Comparison of ENCODE assay signal across 12 cellular contexts in the genomic region with DNA sequence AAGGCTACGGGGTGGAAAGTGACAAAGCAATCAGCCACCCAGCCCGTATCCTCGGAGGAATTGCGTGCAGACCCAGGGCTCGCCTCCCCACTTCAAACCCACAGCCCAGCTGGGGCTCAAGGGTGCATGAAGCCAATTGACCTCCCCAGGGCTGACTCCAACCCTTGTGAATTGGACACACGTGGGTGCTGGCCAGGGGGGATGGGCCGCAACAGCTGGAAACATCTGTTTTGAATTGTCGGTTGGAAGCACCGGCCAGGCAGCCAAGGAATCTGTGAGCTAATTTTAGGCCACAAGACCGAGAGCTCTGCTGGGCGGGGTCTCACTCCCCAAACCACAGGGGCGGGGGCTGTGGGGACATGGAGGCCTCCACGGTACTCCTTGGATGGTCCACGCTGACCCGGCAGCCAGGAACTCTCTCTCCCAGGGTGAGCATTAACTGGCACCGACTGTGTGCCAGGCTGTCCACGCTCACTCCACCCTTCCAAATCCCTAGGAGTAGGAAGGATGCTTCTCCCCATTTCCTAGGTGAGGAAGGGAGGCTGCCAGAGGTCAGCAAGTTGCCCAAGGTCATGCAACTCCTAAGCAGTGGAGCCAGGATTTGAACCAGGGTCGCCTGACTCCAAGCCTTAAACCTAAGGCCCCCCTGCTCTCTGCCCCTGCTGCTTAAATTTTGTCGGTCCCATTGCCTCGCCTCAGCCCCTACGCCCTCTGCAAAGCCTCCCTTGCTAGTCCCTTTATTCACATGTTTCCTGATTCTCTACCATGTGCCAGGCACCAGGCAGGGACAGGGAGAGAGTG. TPM values are rescaled to one million over a fixed set of nuclear protein-coding genes. Genes with fewer than 3 reads are reported as not detected.
DNase-seq lines count a peak whose midpoint lies in the region; ATAC-seq and TF ChIP-seq lines count a peak whose summit lies in the region.
"Had no signal": no experiment of that assay in that cellular context is flagged by ENCODE, and none has a peak within 500 bp of the region (broad histone marks: within the 10 kb centered on the region; RNA-seq: fewer than 3 reads in every experiment).

No MANE protein-coding gene starts in this region.

- H3K9me3 ChIP-seq in body of pancreas = no peaks in the 10 kb centered on the region
- H3K9me3 ChIP-seq in transverse colon = no peaks in the 10 kb centered on the region

- H3K27me3 ChIP-seq in body of pancreas = no peaks in the 10 kb centered on the region
- H3K27me3 ChIP-seq in transverse colon = no peaks in the 10 kb centered on the region

- WGBS in body of pancreas, 2 donors = 36 to 59% methylated on average over 3 to 21 of the region's 21 CpGs
- WGBS in transverse colon (ENCODE audit: low coverage in 1 of 2), 2 donors = 58% methylated on average over 21 of the region's 21 CpGs; no CpG with 5 or more reads in 1 of the 2 donors

- intact Hi-C loops in body of pancreas (cut with DNase I) (loop anchor here (5.0 kb wide), 1 partner anchor 32 kb away; no protein-coding TSS in a partner anchor), transverse colon (cut with DNase I; ENCODE audit: low total_unique reads) (loop anchor here (10.0 kb wide), 1 partner anchor 345 kb away; no protein-coding TSS in a partner anchor)

- TF ChIP-seq POLR2A in body of pancreas (IDR thresholded peaks at IDR 0.05) = no peak
- no peak for TF ChIP-seq POLR2A in transverse colon (IDR thresholded peaks at IDR 0.05)

- no peak overlapping the region for H3K27ac ChIP-seq in body of pancreas
- peak overlapping the region in 3 of 4 donors; percentile 36 to 42 (median 38) for H3K27ac ChIP-seq in transverse colon

- no peak for TF ChIP-seq EP300 in transverse colon (IDR thresholded peaks at IDR 0.05; ENCODE audit: low read depth)

- H3K36me3 ChIP-seq in body of pancreas (replicated peaks in 1 of 2; ENCODE audit: insufficient read depth in 1 of 2, low read depth in 2 of 2) (no peaks in the 10 kb centered on the region), transverse colon (no peaks in the 10 kb centered on the region)

- peak; percentile 26 to 52 (median 42) for DNase-seq in body of pancreas
- DNase-seq in left kidney (ENCODE audit: low read depth, low spot score) = peak; percentile 81
- peak; percentile 67 for DNase-seq in transverse colon
- no peak for DNase-seq in activated gamma-delta T cell (lab: John Stamatoyannopoulos, UW)
- no peak for DNase-seq in HEK293T (ENCODE audit: extremely low spot score)
- no peak for DNase-seq in NCI-H2029 treated with DMSO at 0.1 percent for 48 hours (lab: John Stamatoyannopoulos, UW)
- DNase-seq: activated T-cell treated with anti-CD3 and anti-CD28 coated beads, Interleukin-2, amount 50 U/mL, for 1 hour; effector memory CD4-positive, alpha-beta T cell; kidney glomerular epithelial cell had no signal

- POLR2A ChIA-PET in HEK293T (lab: Yijun Ruan, JAX) = interaction anchor here (0.5 kb wide), 1 partner anchor 26 kb away, joined by 3 read pairs; no protein-coding TSS in a partner anchor

- H3K4me3 ChIP-seq in body of pancreas = no peak overlapping the region
- H3K4me3 ChIP-seq in transverse colon = no peak overlapping the region
- H3K4me3 ChIP-seq: skin epidermis had no signal

- CTCF ChIA-PET in HEK293T (lab: Yijun Ruan, JAX) = no interaction called here

- in situ Hi-C loops in transverse colon (cut with MboI; ENCODE audit: low pct_ligation_motif_present in 1 of 4, low pct_unique_long_range_greater_than_20kb in 1 of 4, low sequenced_read_pairs in 3 of 4) = loop anchor here in 2 of 4 donors (5.0 to 10.0 kb wide), 2 partner anchors 37 to 45 kb away; a partner anchor contains a TSS

- no peak for TF ChIP-seq CTCF in body of pancreas (IDR thresholded peaks at IDR 0.05)
- no peak for TF ChIP-seq CTCF in transverse colon (IDR thresholded peaks at IDR 0.05)

- ATAC-seq in HG02642 (IDR thresholded peaks at IDR 0.05; ENCODE audit: poor library complexity, unreplicated experiment) (peak; percentile 52), body of pancreas (peak; percentile 53), HG02623 (IDR thresholded peaks at IDR 0.05; ENCODE audit: unreplicated experiment) (no peak)

- H3K4me1 ChIP-seq in body of pancreas (no peaks in the 10 kb centered on the region), transverse colon (peaks cover 0 to 4% (median 0%) of the 10 kb centered on the region in 4 donors)

TF ChIP-seq in HEK293T, 16 proteins besides CTCF, POLR2A, EP300 and RAD21:
- TF ChIP-seq TARDBP (IDR thresholded peaks at IDR 0.05) (no peak), HDGF (IDR thresholded peaks at IDR 0.05; ENCODE audit: borderline replicate concordance) (no peak), L3MBTL2 (conservative IDR thresholded peaks at IDR 0.05) (no peak), FOXK2 (IDR thresholded peaks at IDR 0.05) (no peak), SUZ12 (IDR thresholded peaks at IDR 0.05) (no peak), LEF1 (IDR thresholded peaks at IDR 0.05; ENCODE audit: borderline replicate concordance) (no peak), ELF4 (IDR thresholded peaks at IDR 0.05) (no peak)

RNA-seq across cellular contexts. Expression of a gene that starts 11.9 kb away (rescaled TPM):
- total RNA-seq in body of pancreas (1 to 10 TPM; 5.9 to 6.5 TPM), transverse colon (10 to 100 TPM in 2 of 4 donors, 1 to 10 TPM in 2; 3.3 to 18.3 (median 9.7) TPM)

RNA-seq across cellular contexts. Expression of a gene that starts 24.0 kb away (rescaled TPM):
- total RNA-seq in body of pancreas = 1 to 10 TPM in 1 of 2 donors, under 1 TPM in 1; 0.66 to 2.3 TPM
- 1 to 10 TPM; 1.6 to 9.4 (median 3.6) TPM for total RNA-seq in transverse colon

RNA-seq across cellular contexts. Expression of a gene that starts 47.3 kb away (rescaled TPM):
- 100 to 1,000 TPM in 1 of 2 donors, 10 to 100 TPM in 1; 82.7 to 160 TPM for total RNA-seq in body of pancreas
- 100 to 1,000 TPM; 113 to 155 (median 130) TPM for total RNA-seq in transverse colon

RNA-seq across cellular contexts. Expression of a gene that starts 48.8 kb away (rescaled TPM):
- 10 to 100 TPM; 20.2 to 38.6 TPM for total RNA-seq in body of pancreas
- total RNA-seq in transverse colon = 100 to 1,000 TPM in 1 of 4 donors, 10 to 100 TPM in 3; 25.3 to 177 (median 77.4) TPM

Comparison
In these comparisons a context has a peak if more than half of its experiments do, and no peak if none do; other contexts are left out.
1. DNase-seq: peak in body of pancreas (4 of 4), left kidney (single experiment) and transverse colon (single experiment); none in activated gamma-delta T cell (single experiment), HEK293T (single experiment) and NCI-H2029 treated with DMSO at 0.1 percent for 48 hours (single experiment).
2. H3K27ac ChIP-seq: peak in transverse colon (3 of 4); none in body of pancreas (0 of 4).